In the genomic region with DNA sequence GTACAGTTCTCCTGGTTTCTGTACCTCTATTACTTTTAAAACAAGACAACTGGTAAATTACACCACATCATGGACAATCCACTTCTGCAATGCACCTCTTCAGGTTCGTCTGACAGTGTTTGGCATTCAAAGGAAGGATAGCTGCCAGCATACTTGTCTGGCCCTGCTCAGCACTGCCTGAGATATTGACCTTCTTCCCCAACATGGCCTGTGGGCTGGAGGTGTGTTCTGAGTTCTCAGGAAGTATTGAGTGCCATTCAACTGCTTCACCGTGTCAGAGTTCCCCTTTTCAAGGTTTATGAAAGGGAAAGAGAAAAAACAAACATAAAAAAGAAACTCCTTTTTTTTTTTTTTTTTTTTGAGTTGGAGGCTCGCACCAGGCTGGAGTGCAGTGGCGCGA, we compare ENCODE assay signal across 19 cellular contexts.
DNase-seq lines count a peak whose midpoint lies in the region; ATAC-seq, FAIRE-seq and TF ChIP-seq lines count a peak whose summit lies in the region.
"Had no signal": no experiment of that assay in that cellular context is flagged by ENCODE, and none has a peak within 500 bp of the region (broad histone marks: within the 10 kb centered on the region; RNA-seq: fewer than 3 reads in every experiment).

No MANE protein-coding gene starts in this region.

- TF ChIP-seq POLR2A in GM12878 (IDR thresholded peaks at IDR 0.05; ENCODE audit: low read depth, low read length) (no peak), vagina (IDR thresholded peaks at IDR 0.05) (no peak)

- FAIRE-seq in GM12878 (lab: Jason Lieb, UNC), result no peak

- H2AFZ ChIP-seq in GM12878 (ENCODE audit: control insufficient read depth, low read depth, low read length), result no peak overlapping the region

- in situ Hi-C loops in GM12878 (cut with MboI), result no loop called here

- no peaks in the 10 kb centered on the region for H3K9me3 ChIP-seq in GM12878 (replicated peaks; ENCODE audit: control insufficient read depth, insufficient read depth, low read length)
- H3K9me3 ChIP-seq in vagina, result no peaks in the 10 kb centered on the region
- H3K9me3 ChIP-seq: ascending aorta, Caco-2 had no signal

- POLR2A ChIA-PET in GM12878 (lab: Charles Lee), result no interaction called here

- H3K4me3 Mint-ChIP-seq in endothelial cell (ENCODE audit: unreplicated experiment), result no peak overlapping the region

- no peaks in the 10 kb centered on the region for H4K20me1 ChIP-seq in GM12878 (ENCODE audit: control insufficient read depth, insufficient read depth)

- H3K79me2 ChIP-seq in GM12878 (ENCODE audit: control insufficient read depth, insufficient read depth, low read length), result no peaks in the 10 kb centered on the region

- DNase-seq in GM12878 (ENCODE audit: low read depth, low spot score) (no peak), activated gamma-delta T cell treated with Interleukin-2 at 50 U/mL for 16 hours (no peak), endothelial cell (ENCODE audit: low spot score) (no peak), vagina (ENCODE audit: extremely low spot score in 2 of 2) (no peak)
- DNase-seq in stimulated activated CD4-positive, alpha-beta T cell treated with anti-CD3 and anti-CD28 coated beads, Interleukin-12 subunit alpha, Interleukin-12 subunit beta, amount 100 ng/mL, for 4 hours, result no peak
- DNase-seq: activated CD8-positive, alpha-beta memory T cell treated with anti-CD3 and anti-CD28 coated beads for 24 hours; activated effector memory CD4-positive, alpha-beta T cell treated with Interleukin-2 at 50 U/mL for 16 hours; Caco-2; cortex of kidney; GDM1; head of caudate nucleus; islet precursor cell; NCI-H2171; SIG-M5; stomach had no signal

- CTCF ChIA-PET in GM12878 (lab: Yijun Ruan, JAX), result no interaction called here

- H3K9me3 Mint-ChIP-seq in endothelial cell (ENCODE audit: unreplicated experiment), result no peaks in the 10 kb centered on the region

- peaks cover 5% of the 10 kb centered on the region for H3K27me3 Mint-ChIP-seq in endothelial cell (ENCODE audit: unreplicated experiment)

- SMC1A ChIA-PET in GM12878 (lab: Charles Lee; ENCODE audit: uncharacterized antibody, unreplicated experiment), result no interaction called here

- H3K27ac Mint-ChIP-seq in endothelial cell (ENCODE audit: unreplicated experiment), result no peak overlapping the region

- no peaks in the 10 kb centered on the region for H3K36me3 Mint-ChIP-seq in endothelial cell (ENCODE audit: low read depth, unreplicated experiment)

- no peak overlapping the region for H3K27ac ChIP-seq in GM12878 (ENCODE audit: control insufficient read depth, insufficient read depth)
- H3K27ac ChIP-seq in vagina, result no peak overlapping the region
- H3K27ac ChIP-seq: ascending aorta, stomach had no signal

- H3K4me1 Mint-ChIP-seq in endothelial cell (ENCODE audit: unreplicated experiment), result no peaks in the 10 kb centered on the region

- RAD21 ChIA-PET in GM12878 (lab: Charles Lee; ENCODE audit: unreplicated experiment), result no interaction called here

- H3K27me3 ChIP-seq in GM12878 (replicated peaks in 1 of 2; ENCODE audit: control insufficient read depth in 2 of 2, insufficient read depth in 2 of 2, low read length in 1 of 2) (no peaks in the 10 kb centered on the region), vagina (no peaks in the 10 kb centered on the region)
- H3K27me3 ChIP-seq: ascending aorta, stomach had no signal

- intact Hi-C loops in GM12878 (cut with micrococcal nuclease; ENCODE audit: unreplicated experiment), result no loop called here
- intact Hi-C loops in vagina (cut with DNase I), result no loop called here

- H3K4me2 ChIP-seq in GM12878 (ENCODE audit: control insufficient read depth, insufficient read depth), result no peak overlapping the region

- H3K4me3 ChIP-seq in GM12878, result no peak overlapping the region
- H3K4me3 ChIP-seq in vagina, result no peak overlapping the region
- H3K4me3 ChIP-seq: ascending aorta, stomach had no signal

- TF ChIP-seq EP300 in GM12878 (IDR thresholded peaks at IDR 0.05; ENCODE audit: borderline replicate concordance in 1 of 2, control insufficient read depth in 1 of 2, low read depth in 2 of 2, low read length in 2 of 2), result no peak

- H3K36me3 ChIP-seq in GM12878 (ENCODE audit: control insufficient read depth in 2 of 2, insufficient read depth in 2 of 2, low read length in 1 of 2) (no peaks in the 10 kb centered on the region), vagina (no peaks in the 10 kb centered on the region)
- H3K36me3 ChIP-seq: ascending aorta, stomach had no signal

- 0% methylated on average over 2 of the region's 5 CpGs for WGBS in GM12878 (ENCODE audit: insufficient coverage, insufficient replicate concordance, low lambda C conversion rate, missing lambda C conversion rate)

- no peak overlapping the region for H3K9ac ChIP-seq in GM12878 (ENCODE audit: control insufficient read depth, insufficient read depth, low read length)

- no peak for TF ChIP-seq RAD21 in GM12878 (IDR thresholded peaks at IDR 0.05; ENCODE audit: insufficient read depth, low read depth, low read length)

- no peaks in the 10 kb centered on the region for H3K4me1 ChIP-seq in GM12878 (ENCODE audit: control insufficient read depth, insufficient read depth, low read length)
- H3K4me1 ChIP-seq in vagina, result no peaks in the 10 kb centered on the region
- H3K4me1 ChIP-seq: ascending aorta, Caco-2, stomach had no signal

- no TSS peak for BruUV-seq in GM12878 (replicated peaks; lab: Mats Ljungman, UMichigan)

- ATAC-seq in GM18499 (IDR thresholded peaks at IDR 0.05; ENCODE audit: insufficient read depth, unreplicated experiment), result peak; percentile 91
- ATAC-seq in GM19397 (IDR thresholded peaks at IDR 0.05; ENCODE audit: unreplicated experiment), result peak; percentile 63
- peak; percentile 79 for ATAC-seq in HG03159 (IDR thresholded peaks at IDR 0.05; ENCODE audit: unreplicated experiment)
- ATAC-seq in GM12878, result peak; percentile 56

- TF ChIP-seq CTCF in GM12878 (IDR thresholded peaks at IDR 0.05 in 2 of 3, conservative IDR thresholded peaks at IDR 0.05 in 1 of 3; ENCODE audit: control insufficient read depth in 2 of 3, extremely low read depth in 1 of 3, insufficient read depth in 1 of 3, low read depth in 3 of 3, low read length in 3 of 3), result no peak
- no peak for TF ChIP-seq CTCF in endothelial cell (IDR thresholded peaks at IDR 0.05; ENCODE audit: unreplicated experiment)
- no peak for TF ChIP-seq CTCF in vagina (IDR thresholded peaks at IDR 0.05)

TF ChIP-seq in GM12878, 131 proteins besides CTCF, POLR2A, EP300 and RAD21:
- peak; percentile 30; the same call in 1 of the 2 replicates for TF ChIP-seq SPI1 (IDR thresholded peaks at IDR 0.05; ENCODE audit: borderline replicate concordance, insufficient read depth, low read depth, low read length)
- TF ChIP-seq NR2C2 (IDR thresholded peaks at IDR 0.05; ENCODE audit: borderline replicate concordance, control insufficient read depth, insufficient read length, low read depth), result no peak
- TF ChIP-seq, protein P1, sequence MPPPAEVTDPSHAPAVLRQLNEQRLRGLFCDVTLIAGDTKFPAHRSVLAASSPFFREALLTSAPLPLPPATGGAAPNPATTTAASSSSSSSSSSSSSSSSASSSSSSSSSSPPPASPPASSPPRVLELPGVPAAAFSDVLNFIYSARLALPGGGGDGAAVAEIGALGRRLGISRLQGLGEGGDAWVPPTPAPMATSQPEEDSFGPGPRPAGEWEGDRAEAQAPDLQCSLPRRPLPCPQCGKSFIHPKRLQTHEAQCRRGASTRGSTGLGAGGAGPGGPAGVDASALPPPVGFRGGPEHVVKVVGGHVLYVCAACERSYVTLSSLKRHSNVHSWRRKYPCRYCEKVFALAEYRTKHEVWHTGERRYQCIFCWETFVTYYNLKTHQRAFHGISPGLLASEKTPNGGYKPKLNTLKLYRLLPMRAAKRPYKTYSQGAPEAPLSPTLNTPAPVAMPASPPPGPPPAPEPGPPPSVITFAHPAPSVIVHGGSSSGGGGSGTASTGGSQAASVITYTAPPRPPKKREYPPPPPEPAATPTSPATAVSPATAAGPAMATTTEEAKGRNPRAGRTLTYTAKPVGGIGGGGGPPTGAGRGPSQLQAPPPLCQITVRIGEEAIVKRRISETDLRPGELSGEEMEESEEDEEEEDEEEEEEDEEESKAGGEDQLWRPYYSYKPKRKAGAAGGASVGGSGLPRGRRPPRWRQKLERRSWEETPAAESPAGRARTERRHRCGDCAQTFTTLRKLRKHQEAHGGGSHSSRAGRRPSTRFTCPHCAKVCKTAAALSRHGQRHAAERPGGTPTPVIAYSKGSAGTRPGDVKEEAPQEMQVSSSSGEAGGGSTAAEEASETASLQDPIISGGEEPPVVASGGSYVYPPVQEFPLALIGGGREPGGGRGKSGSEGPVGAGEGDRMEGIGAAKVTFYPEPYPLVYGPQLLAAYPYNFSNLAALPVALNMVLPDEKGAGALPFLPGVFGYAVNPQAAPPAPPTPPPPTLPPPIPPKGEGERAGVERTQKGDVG (CRISPR knock-in tag; IDR thresholded peaks at IDR 0.05), result no peak
- TF ChIP-seq STAT3 (IDR thresholded peaks at IDR 0.05; ENCODE audit: low read depth, low read length), result no peak
- TF ChIP-seq SP1 (IDR thresholded peaks at IDR 0.05; ENCODE audit: low read depth, low read length), result no peak
